Comparison of ENCODE assay signal across 2 cellular contexts in the genomic region with DNA sequence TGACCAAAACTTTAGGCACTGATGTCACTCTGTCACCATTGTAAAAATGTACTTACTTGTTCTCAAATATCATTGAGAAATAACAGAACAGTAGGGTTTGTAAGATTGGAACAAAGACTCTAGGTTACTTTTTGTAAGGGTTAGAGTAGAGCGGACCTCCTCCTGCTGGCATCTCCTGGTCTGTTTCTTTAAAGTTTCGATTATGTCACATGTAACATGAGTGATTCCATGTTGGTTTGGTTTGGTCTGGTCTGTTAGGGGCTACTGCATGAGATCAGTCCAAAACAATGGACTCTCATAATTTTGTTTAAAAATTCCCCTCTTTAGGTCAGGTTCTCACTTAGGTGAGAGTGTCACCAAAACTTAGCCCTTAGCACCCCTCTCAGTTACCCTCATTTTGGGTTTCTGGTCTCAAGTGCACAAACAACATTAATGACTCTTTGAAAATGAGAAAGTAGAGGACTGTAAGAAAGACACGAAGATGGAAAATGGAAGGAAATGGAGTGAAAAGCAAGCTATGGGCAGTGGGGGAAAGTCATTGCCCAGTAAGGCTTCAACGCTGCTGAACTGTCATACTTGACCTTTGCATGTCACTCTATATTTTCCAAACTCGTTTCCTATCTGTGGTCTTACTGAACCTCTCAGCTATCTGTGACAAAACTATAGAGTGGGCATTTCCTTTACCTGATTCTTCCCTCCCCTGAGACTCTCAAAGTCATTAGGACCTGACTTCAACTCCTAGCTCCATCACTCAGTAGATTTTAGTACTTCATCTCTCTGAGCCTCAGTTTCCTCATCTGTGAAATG.
TF ChIP-seq lines count a peak whose summit lies in the region.

No MANE protein-coding gene starts in this region.

TF ChIP-seq in A549, 52 proteins besides CTCF, POLR2A, EP300 and RAD21:
- TF ChIP-seq EHF (CRISPR knock-in tag; IDR thresholded peaks at IDR 0.05) (peak; percentile 88), FOXS1 (CRISPR knock-in tag; IDR thresholded peaks at IDR 0.05) (peak; percentile 39; the same call in 1 of the 2 replicates), HOXB5 (CRISPR knock-in tag; IDR thresholded peaks at IDR 0.05) (peak; percentile 51; the same call in 1 of the 2 replicates), JUN (IDR thresholded peaks at IDR 0.05) (no peak), MAFK (IDR thresholded peaks at IDR 0.05; ENCODE audit: partially characterized antibody) (no peak), ZSCAN20 (CRISPR knock-in tag; IDR thresholded peaks at IDR 0.05) (0 out of 2 replicates have a peak, but pooled peaks have one; percentile 54), HOXB13 (CRISPR knock-in tag; IDR thresholded peaks at IDR 0.05; ENCODE audit: low read depth) (peak; percentile 86; the same call in 1 of the 2 replicates), MYC (IDR thresholded peaks at IDR 0.05; ENCODE audit: borderline replicate concordance, low read length) (no peak), CBX8 (IDR thresholded peaks at IDR 0.05) (no peak)

TF ChIP-seq in SK-N-SH, 30 proteins besides CTCF, POLR2A, EP300 and RAD21:
- TF ChIP-seq FOSL2 (IDR thresholded peaks at IDR 0.05; ENCODE audit: borderline replicate concordance, low read depth) = no peak
- no peak for TF ChIP-seq RXRA (IDR thresholded peaks at IDR 0.05; ENCODE audit: borderline replicate concordance, low read depth)
- no peak for TF ChIP-seq EZH2phosphoT487 (IDR thresholded peaks at IDR 0.05; ENCODE audit: borderline replicate concordance, low read depth)
- no peak for TF ChIP-seq ELF1 (IDR thresholded peaks at IDR 0.05)
- TF ChIP-seq TCF12 (IDR thresholded peaks at IDR 0.05) = no peak
- no peak for TF ChIP-seq NRF1 (IDR thresholded peaks at IDR 0.05; ENCODE audit: low read depth, low read length)
- no peak for TF ChIP-seq RCOR1 (IDR thresholded peaks at IDR 0.05; ENCODE audit: low read length)
- no peak for TF ChIP-seq MAX (IDR thresholded peaks at IDR 0.05; ENCODE audit: low read depth)
- TF ChIP-seq, protein P1, sequence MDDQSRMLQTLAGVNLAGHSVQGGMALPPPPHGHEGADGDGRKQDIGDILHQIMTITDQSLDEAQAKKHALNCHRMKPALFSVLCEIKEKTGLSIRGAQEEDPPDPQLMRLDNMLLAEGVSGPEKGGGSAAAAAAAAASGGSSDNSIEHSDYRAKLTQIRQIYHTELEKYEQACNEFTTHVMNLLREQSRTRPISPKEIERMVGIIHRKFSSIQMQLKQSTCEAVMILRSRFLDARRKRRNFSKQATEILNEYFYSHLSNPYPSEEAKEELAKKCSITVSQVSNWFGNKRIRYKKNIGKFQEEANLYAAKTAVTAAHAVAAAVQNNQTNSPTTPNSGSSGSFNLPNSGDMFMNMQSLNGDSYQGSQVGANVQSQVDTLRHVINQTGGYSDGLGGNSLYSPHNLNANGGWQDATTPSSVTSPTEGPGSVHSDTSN (IDR thresholded peaks at IDR 0.05) = no peak
- TF ChIP-seq FOXM1 (IDR thresholded peaks at IDR 0.05; ENCODE audit: low read depth) = no peak
- TF ChIP-seq SIN3A (IDR thresholded peaks at IDR 0.05; ENCODE audit: borderline replicate concordance, low read depth, low read length) = no peak
- no peak for TF ChIP-seq JUND (IDR thresholded peaks at IDR 0.05)
- TF ChIP-seq, protein P2, sequence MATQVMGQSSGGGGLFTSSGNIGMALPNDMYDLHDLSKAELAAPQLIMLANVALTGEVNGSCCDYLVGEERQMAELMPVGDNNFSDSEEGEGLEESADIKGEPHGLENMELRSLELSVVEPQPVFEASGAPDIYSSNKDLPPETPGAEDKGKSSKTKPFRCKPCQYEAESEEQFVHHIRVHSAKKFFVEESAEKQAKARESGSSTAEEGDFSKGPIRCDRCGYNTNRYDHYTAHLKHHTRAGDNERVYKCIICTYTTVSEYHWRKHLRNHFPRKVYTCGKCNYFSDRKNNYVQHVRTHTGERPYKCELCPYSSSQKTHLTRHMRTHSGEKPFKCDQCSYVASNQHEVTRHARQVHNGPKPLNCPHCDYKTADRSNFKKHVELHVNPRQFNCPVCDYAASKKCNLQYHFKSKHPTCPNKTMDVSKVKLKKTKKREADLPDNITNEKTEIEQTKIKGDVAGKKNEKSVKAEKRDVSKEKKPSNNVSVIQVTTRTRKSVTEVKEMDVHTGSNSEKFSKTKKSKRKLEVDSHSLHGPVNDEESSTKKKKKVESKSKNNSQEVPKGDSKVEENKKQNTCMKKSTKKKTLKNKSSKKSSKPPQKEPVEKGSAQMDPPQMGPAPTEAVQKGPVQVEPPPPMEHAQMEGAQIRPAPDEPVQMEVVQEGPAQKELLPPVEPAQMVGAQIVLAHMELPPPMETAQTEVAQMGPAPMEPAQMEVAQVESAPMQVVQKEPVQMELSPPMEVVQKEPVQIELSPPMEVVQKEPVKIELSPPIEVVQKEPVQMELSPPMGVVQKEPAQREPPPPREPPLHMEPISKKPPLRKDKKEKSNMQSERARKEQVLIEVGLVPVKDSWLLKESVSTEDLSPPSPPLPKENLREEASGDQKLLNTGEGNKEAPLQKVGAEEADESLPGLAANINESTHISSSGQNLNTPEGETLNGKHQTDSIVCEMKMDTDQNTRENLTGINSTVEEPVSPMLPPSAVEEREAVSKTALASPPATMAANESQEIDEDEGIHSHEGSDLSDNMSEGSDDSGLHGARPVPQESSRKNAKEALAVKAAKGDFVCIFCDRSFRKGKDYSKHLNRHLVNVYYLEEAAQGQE (IDR thresholded peaks at IDR 0.05; ENCODE audit: low read depth, low read length) = no peak
- TF ChIP-seq CHD2 (IDR thresholded peaks at IDR 0.05; ENCODE audit: low read length, partially characterized antibody) = no peak
